15 cellular contexts compared by ENCODE assay signal in genomic region chr14:61706096-61706690, GRCh38. TPM values are rescaled to one million over a fixed set of nuclear protein-coding genes. Genes with fewer than 3 reads are reported as not detected.
DNase-seq lines count a peak whose midpoint lies in the region; ATAC-seq and TF ChIP-seq lines count a peak whose summit lies in the region.
"Had no signal": no experiment of that assay in that cellular context is flagged by ENCODE, and none has a peak within 500 bp of the region (broad histone marks: within the 10 kb centered on the region; RNA-seq: fewer than 3 reads in every experiment).

No MANE protein-coding gene starts in this region.

- no peak overlapping the region for H3K4me3 ChIP-seq in left ventricle myocardium inferior
- H3K4me3 ChIP-seq in heart right ventricle = no peak overlapping the region
- H3K4me3 ChIP-seq in RWPE2 (ENCODE audit: severe bottlenecking) = no peak overlapping the region
- peak overlapping the region; percentile 33 for H3K4me3 ChIP-seq in fibroblast of villous mesenchyme (ENCODE audit: low read depth, low read length)
- no peak overlapping the region for H3K4me3 ChIP-seq in Peyer's patch
- no peak overlapping the region for H3K4me3 ChIP-seq in breast epithelium
- H3K4me3 ChIP-seq in lower leg skin (ENCODE audit: low read depth, poor library complexity, severe bottlenecking) = no peak overlapping the region
- H3K4me3 ChIP-seq: ascending aorta, pancreas had no signal

- H3K27ac ChIP-seq in left ventricle myocardium inferior (replicated peaks) (peak overlapping the region; percentile 25), heart right ventricle (peak overlapping the region in 2 of 10 donors; percentile 4 to 13), RWPE2 (ENCODE audit: poor library complexity, severe bottlenecking) (peak overlapping the region; percentile 93), Peyer's patch (no peak overlapping the region), breast epithelium (no peak overlapping the region)
- H3K27ac ChIP-seq: ascending aorta, pancreas had no signal

- WGBS in heart right ventricle, 2 donors = 71 to 73% methylated on average over 3 of the region's 3 CpGs
- WGBS in lower leg skin, 2 donors = 72 to 82% methylated on average over 3 of the region's 3 CpGs

- intact Hi-C loops in left ventricle myocardium inferior (cut with micrococcal nuclease) = no loop called here
- intact Hi-C loops in heart right ventricle (cut with DNase I) = no loop called here
- intact Hi-C loops in breast epithelium (cut with DNase I; ENCODE audit: low total_unique reads) = no loop called here
- intact Hi-C loops in lower leg skin (cut with DNase I; ENCODE audit: low total_unique reads) = no loop called here

- H3K36me3 ChIP-seq in left ventricle myocardium inferior = no peaks in the 10 kb centered on the region
- H3K36me3 ChIP-seq in heart right ventricle = no peaks in the 10 kb centered on the region
- H3K36me3 ChIP-seq in RWPE2 (ENCODE audit: low read depth) = peaks cover 72% of the 10 kb centered on the region
- no peaks in the 10 kb centered on the region for H3K36me3 ChIP-seq in Peyer's patch
- H3K36me3 ChIP-seq in breast epithelium = no peaks in the 10 kb centered on the region
- H3K36me3 ChIP-seq: ascending aorta, pancreas had no signal

- H3K27me3 ChIP-seq in left ventricle myocardium inferior (ENCODE audit: low read depth) (no peaks in the 10 kb centered on the region), heart right ventricle (no peaks in the 10 kb centered on the region), RWPE2 (ENCODE audit: insufficient read depth, poor library complexity, severe bottlenecking) (no peaks in the 10 kb centered on the region), Peyer's patch (no peaks in the 10 kb centered on the region), breast epithelium (no peaks in the 10 kb centered on the region)
- H3K27me3 ChIP-seq: ascending aorta, pancreas had no signal

- TF ChIP-seq POLR2A in Peyer's patch (IDR thresholded peaks at IDR 0.05) (no peak), breast epithelium (IDR thresholded peaks at IDR 0.05) (no peak), lower leg skin (IDR thresholded peaks at IDR 0.05) (no peak)

- H3K9me3 ChIP-seq in left ventricle myocardium inferior (replicated peaks) (no peaks in the 10 kb centered on the region), heart right ventricle (peaks cover 0 to 6% (median 0%) of the 10 kb centered on the region in 11 donors), RWPE2 (ENCODE audit: severe bottlenecking) (no peaks in the 10 kb centered on the region), Peyer's patch (no peaks in the 10 kb centered on the region), breast epithelium (no peaks in the 10 kb centered on the region)
- H3K9me3 ChIP-seq: ascending aorta, pancreas had no signal

- ATAC-seq in heart right ventricle (no peak), RWPE2 (ENCODE audit: low read depth) (no peak)
- ATAC-seq: effector memory CD8-positive, alpha-beta T cell; pancreas had no signal

- no peak for DNase-seq in left ventricle myocardium inferior
- no peak for DNase-seq in heart right ventricle
- no peak for DNase-seq in RWPE2 (ENCODE audit: low spot score)
- DNase-seq in fibroblast of villous mesenchyme (ENCODE audit: low read depth) = no peak
- no peak for DNase-seq in Peyer's patch
- DNase-seq in breast epithelium (ENCODE audit: low spot score in 2 of 2) = no peak
- DNase-seq in HCEC 1CT = no peak
- DNase-seq in lower leg skin (ENCODE audit: low spot score in 2 of 2) = no peak
- DNase-seq: activated CD4-positive, CD25-positive, alpha-beta regulatory T cell; effector memory CD8-positive, alpha-beta T cell; Kasumi-1; NCI-H510A treated with DMSO at 0.1 percent for 48 hours; pancreas; SW 1271 had no signal

- TF ChIP-seq CTCF in left ventricle myocardium inferior (IDR thresholded peaks at IDR 0.05; ENCODE audit: borderline replicate concordance) (no peak), heart right ventricle (IDR thresholded peaks at IDR 0.05) (no peak), RWPE2 (IDR thresholded peaks at IDR 0.05; ENCODE audit: poor library complexity, severe bottlenecking) (no peak), fibroblast of villous mesenchyme (IDR thresholded peaks at IDR 0.05; ENCODE audit: insufficient read depth, low read depth, low read length) (no peak), Peyer's patch (IDR thresholded peaks at IDR 0.05) (no peak), breast epithelium (IDR thresholded peaks at IDR 0.05) (no peak), lower leg skin (IDR thresholded peaks at IDR 0.05) (no peak)

- H3K4me1 ChIP-seq in left ventricle myocardium inferior = peaks cover 70% of the 10 kb centered on the region
- H3K4me1 ChIP-seq in heart right ventricle = peaks cover 0 to 78% (median 47%) of the 10 kb centered on the region in 9 donors
- peaks cover 57% of the 10 kb centered on the region for H3K4me1 ChIP-seq in RWPE2 (ENCODE audit: insufficient read depth, poor library complexity, severe bottlenecking)
- H3K4me1 ChIP-seq in Peyer's patch = peaks cover 0 to 21% (median 8%) of the 10 kb centered on the region in 4 donors
- peaks cover 0 to 1% of the 10 kb centered on the region in 2 donors for H3K4me1 ChIP-seq in breast epithelium
- H3K4me1 ChIP-seq: ascending aorta had no signal

RNA-seq across cellular contexts. Expression of gene HIF1A, which starts 10.9 kb away (rescaled TPM):
- total RNA-seq in left ventricle myocardium inferior (49.4 TPM), heart right ventricle (10 to 100 TPM; 52.8 to 97.3 (median 62.9) TPM), fibroblast of villous mesenchyme (395 and 671 TPM in 2 replicates), Peyer's patch (100 to 1,000 TPM in 1 of 4 donors, 10 to 100 TPM in 3; 52.1 to 160 (median 71.1) TPM), breast epithelium (100 to 1,000 TPM in 1 of 3 donors, 10 to 100 TPM in 2; 64.8 to 104 (median 92.3) TPM), lower leg skin (10 to 100 TPM; 48.8 to 88.8 (median 57.4) TPM)
- 10 to 100 TPM; 15.4 to 38.1 TPM for polyA plus RNA-seq in heart right ventricle

RNA-seq across cellular contexts. Expression of gene SNAPC1, which starts 56.0 kb away (rescaled TPM):
- total RNA-seq in left ventricle myocardium inferior (9.2 TPM), heart right ventricle (10 to 100 TPM in 2 of 10 donors, 1 to 10 TPM in 8; 5.6 to 11.9 (median 7.4) TPM), fibroblast of villous mesenchyme (9.3 and 27.2 TPM in 2 replicates), Peyer's patch (1 to 10 TPM; 1.7 to 9.9 (median 3.0) TPM), breast epithelium (1 to 10 TPM; 4.6 to 9.1 (median 7.2) TPM), lower leg skin (1 to 10 TPM; 7.1 to 8.7 (median 8.0) TPM)
- polyA plus RNA-seq in heart right ventricle = 1 to 10 TPM; 4.2 to 6.2 TPM

Comparison
In these comparisons a context has a peak if more than half of its experiments do, and no peak if none do; other contexts are left out.
1. H3K27ac ChIP-seq: peak in left ventricle myocardium inferior (single experiment) and RWPE2 (single experiment); none in Peyer's patch (0 of 4) and breast epithelium (0 of 2).